Comparison of ENCODE assay signal across 9 cellular contexts in genomic region chr10:7667262-7668141, GRCh38. TPM values are rescaled to one million over a fixed set of nuclear protein-coding genes. Genes with fewer than 3 reads are reported as not detected.
DNase-seq lines count a peak whose midpoint lies in the region; ATAC-seq and TF ChIP-seq lines count a peak whose summit lies in the region.
"Had no signal": no experiment of that assay in that cellular context is flagged by ENCODE, and none has a peak within 500 bp of the region (broad histone marks: within the 10 kb centered on the region; RNA-seq: fewer than 3 reads in every experiment).

No MANE protein-coding gene starts in this region.

- H3K4me1 Mint-ChIP-seq in activated CD8-positive, alpha-beta T cell treated with anti-CD3 and anti-CD28 coated beads for 36 hours (ENCODE audit: low read depth) = peaks cover 9% of the 10 kb centered on the region

- POLR2A ChIA-PET in GM10248 (lab: Yijun Ruan, JAX) = no interaction called here
- POLR2A ChIA-PET in activated CD8-positive, alpha-beta T cell treated with anti-CD3 and anti-CD28 coated beads for 36 hours (lab: Charles Lee) = no interaction called here

- H3K4me2 ChIP-seq in osteoblast (ENCODE audit: insufficient read depth, low read length) = no peak overlapping the region

- H4K20me1 ChIP-seq in osteoblast (ENCODE audit: insufficient read depth, low read length) = no peaks in the 10 kb centered on the region

- no peaks in the 10 kb centered on the region for H3K36me3 Mint-ChIP-seq in activated CD8-positive, alpha-beta T cell treated with anti-CD3 and anti-CD28 coated beads for 36 hours (ENCODE audit: low read depth)

- ATAC-seq in activated CD8-positive, alpha-beta T cell treated with anti-CD3 and anti-CD28 coated beads for 36 hours = peak; percentile 24
- ATAC-seq in right cardiac atrium (peak; percentile 59 to 71), psoas muscle (peak in 2 of 4 donors; percentile 36 to 53), HG03571 (IDR thresholded peaks at IDR 0.05; ENCODE audit: unreplicated experiment) (no peak)

- H2AFZ ChIP-seq in osteoblast (ENCODE audit: low read length) = no peak overlapping the region

- CTCF ChIA-PET in GM10248 (lab: Yijun Ruan, JAX) = interaction anchor here (1.0 kb wide), 1 partner anchor 15 kb away, joined by 3 read pairs; no protein-coding TSS in a partner anchor
- CTCF ChIA-PET in activated CD8-positive, alpha-beta T cell treated with anti-CD3 and anti-CD28 coated beads for 36 hours (lab: Charles Lee) = interaction anchor here (2.0 kb wide), 1 partner anchor 143 kb away, joined by 10 read pairs; no protein-coding TSS in a partner anchor

- H3K9me3 Mint-ChIP-seq in activated CD8-positive, alpha-beta T cell treated with anti-CD3 and anti-CD28 coated beads for 36 hours = no peaks in the 10 kb centered on the region

- H3K4me3 Mint-ChIP-seq in activated CD8-positive, alpha-beta T cell treated with anti-CD3 and anti-CD28 coated beads for 36 hours = peak overlapping the region; percentile 55

- H3K36me3 ChIP-seq in psoas muscle (ENCODE audit: insufficient read depth in 1 of 2, low read depth in 1 of 2) (no peaks in the 10 kb centered on the region), osteoblast (ENCODE audit: insufficient read depth, low read length) (no peaks in the 10 kb centered on the region)

- TF ChIP-seq CTCF in GM10248 (IDR thresholded peaks at IDR 0.05; ENCODE audit: control extremely low read depth, extremely low read depth, low read depth, missing control alignments) (no peak), psoas muscle (IDR thresholded peaks at IDR 0.05) (no peak), osteoblast (IDR thresholded peaks at IDR 0.05; ENCODE audit: extremely low read depth, low read depth, low read length) (no peak)
- no peak for TF ChIP-seq CTCF in activated CD8-positive, alpha-beta T cell treated with anti-CD3 and anti-CD28 coated beads for 36 hours (IDR thresholded peaks at IDR 0.05)

- H3K9me3 ChIP-seq in right cardiac atrium (ENCODE audit: control insufficient read depth, low read length) = no peaks in the 10 kb centered on the region
- H3K9me3 ChIP-seq in psoas muscle = no peaks in the 10 kb centered on the region
- H3K9me3 ChIP-seq in osteoblast (ENCODE audit: low read depth, low read length) = no peaks in the 10 kb centered on the region

- no peak overlapping the region for H3K27ac Mint-ChIP-seq in activated CD8-positive, alpha-beta T cell treated with anti-CD3 and anti-CD28 coated beads for 36 hours

- peak overlapping the region; percentile 77 for H3K4me3 ChIP-seq in right cardiac atrium (ENCODE audit: low read length)
- H3K4me3 ChIP-seq in psoas muscle = peak overlapping the region; percentile 36
- no peak overlapping the region for H3K4me3 ChIP-seq in osteoblast (ENCODE audit: insufficient read depth, low read length)

- H3K79me2 ChIP-seq in osteoblast (ENCODE audit: insufficient read depth, low read length) = no peaks in the 10 kb centered on the region

- H3K27me3 ChIP-seq in right cardiac atrium (ENCODE audit: control insufficient read depth, insufficient read depth) (no peaks in the 10 kb centered on the region), psoas muscle (ENCODE audit: insufficient read depth in 3 of 3, low read length in 2 of 3) (peaks cover 0 to 64% (median 15%) of the 10 kb centered on the region in 3 donors), osteoblast (ENCODE audit: insufficient read depth, low read length) (peaks cover 18% of the 10 kb centered on the region)

- H3K27ac ChIP-seq in right cardiac atrium (ENCODE audit: low read length) (no peak overlapping the region), psoas muscle (no peak overlapping the region), osteoblast (ENCODE audit: low read depth, low read length) (no peak overlapping the region)

- intact Hi-C loops in activated CD8-positive, alpha-beta T cell treated with anti-CD3 and anti-CD28 coated beads for 36 hours (cut with micrococcal nuclease) = no loop called here
- intact Hi-C loops in right cardiac atrium (cut with DNase I) = no loop called here
- intact Hi-C loops in psoas muscle (cut with DNase I) = no loop called here

- H3K4me1 ChIP-seq in right cardiac atrium (ENCODE audit: control insufficient read depth, insufficient read depth, low read length) (peaks cover 2% of the 10 kb centered on the region), psoas muscle (peaks cover 15% of the 10 kb centered on the region), osteoblast (ENCODE audit: insufficient read depth, low read length) (no peaks in the 10 kb centered on the region)

- H3K27me3 Mint-ChIP-seq in activated CD8-positive, alpha-beta T cell treated with anti-CD3 and anti-CD28 coated beads for 36 hours = peaks cover 45% of the 10 kb centered on the region

- DNase-seq in GM10248 (ENCODE audit: extremely low spot score) (peak; percentile 21), right cardiac atrium (peak in 2 of 3 donors; percentile 10 to 43), psoas muscle (peak in 1 of 2 donors; percentile 18), osteoblast (ENCODE audit: insufficient read length, low spot score, missing footprints) (no peak), NCI-H2227 treated with DMSO at 0.1 percent for 48 hours (lab: John Stamatoyannopoulos, UW) (no peak)
- no peak for DNase-seq in activated CD8-positive, alpha-beta T cell treated with anti-CD3 and anti-CD28 coated beads for 36 hours
- no peak for DNase-seq in stimulated activated CD8-positive, alpha-beta memory T cell treated with anti-CD3 and anti-CD28 coated beads, Interleukin-4, amount 100 ng/mL, for 48 hours

- WGBS in right cardiac atrium = 3% methylated on average over 44 of the region's 44 CpGs
- 4 to 5% (median 5%) methylated on average over 25 to 44 of the region's 44 CpGs for WGBS in psoas muscle, 3 donors

RNA-seq across cellular contexts. Expression of gene ITIH5, which starts 0.7 kb away (rescaled TPM):
- not detected for total RNA-seq in activated CD8-positive, alpha-beta T cell treated with anti-CD3 and anti-CD28 coated beads for 36 hours
- total RNA-seq in right cardiac atrium (1 to 10 TPM; 1.4 to 5.7 (median 3.5) TPM), psoas muscle (10 to 100 TPM in 2 of 4 donors, 1 to 10 TPM in 2; 2.9 to 13.0 (median 7.4) TPM), osteoblast (0.88 and 2.2 TPM in 2 replicates)
- polyA plus RNA-seq in right cardiac atrium (2.5 TPM), psoas muscle (1 to 10 TPM; 1.3 to 2.3 (median 1.9) TPM)

RNA-seq across cellular contexts. Expression of gene ITIH2, which starts 35.6 kb away (rescaled TPM):
- total RNA-seq in activated CD8-positive, alpha-beta T cell treated with anti-CD3 and anti-CD28 coated beads for 36 hours = not detected
- not detected for total RNA-seq in right cardiac atrium
- polyA plus RNA-seq in right cardiac atrium = not detected
- under 1 TPM in 1 of 4 donors, not detected in 3; 0.15 TPM for total RNA-seq in psoas muscle
- not detected for polyA plus RNA-seq in psoas muscle
- not detected in 2 replicates for total RNA-seq in osteoblast
- total RNA-seq: lung microvascular endothelial cell had no signal

Comparison
In these comparisons a context has a peak if more than half of its experiments do, and no peak if none do; other contexts are left out.
1. DNase-seq: peak in GM10248 (single experiment) and right cardiac atrium (2 of 3); none in activated CD8-positive, alpha-beta T cell treated with anti-CD3 and anti-CD28 coated beads for 36 hours (single experiment), stimulated activated CD8-positive, alpha-beta memory T cell treated with anti-CD3 and anti-CD28 coated beads, Interleukin-4, amount 100 ng/mL, for 48 hours (single experiment), osteoblast (single experiment) and NCI-H2227 treated with DMSO at 0.1 percent for 48 hours (single experiment).